ENCODE assay signal across 16 cellular contexts in the genomic region with DNA sequence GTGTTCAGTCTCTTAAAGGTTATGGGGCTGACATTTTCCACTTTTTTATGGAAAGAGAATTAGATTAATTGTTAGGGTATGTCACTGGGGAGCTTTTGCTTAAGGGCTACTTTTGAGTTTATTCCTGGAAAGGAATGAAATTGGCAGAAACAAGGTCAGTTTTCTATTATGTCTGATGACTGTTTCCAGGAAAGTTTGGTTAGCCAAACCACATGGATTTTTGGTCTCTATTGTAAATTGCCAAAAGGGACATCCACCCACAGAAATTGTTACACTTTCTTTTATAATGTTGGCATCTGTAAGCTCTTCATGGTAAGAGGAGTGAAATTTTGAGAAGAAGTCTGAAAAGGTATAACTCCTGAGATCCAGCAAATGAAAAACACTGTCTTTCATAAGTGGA.
DNase-seq lines count a peak whose midpoint lies in the region; ATAC-seq and TF ChIP-seq lines count a peak whose summit lies in the region.
"Had no signal": no experiment of that assay in that cellular context is flagged by ENCODE, and none has a peak within 500 bp of the region (broad histone marks: within the 10 kb centered on the region; RNA-seq: fewer than 3 reads in every experiment).

No MANE protein-coding gene starts in this region.

- no peak for TF ChIP-seq CTCF in PC-3 (conservative IDR thresholded peaks at IDR 0.05; ENCODE audit: low read depth, low read length)
- TF ChIP-seq CTCF in fibroblast of mammary gland (conservative IDR thresholded peaks at IDR 0.05; ENCODE audit: control insufficient read depth, insufficient read depth, low read depth, low read length), result no peak
- no peak for TF ChIP-seq CTCF in neural progenitor cell (IDR thresholded peaks at IDR 0.05)
- no peak for TF ChIP-seq CTCF in prostate gland (IDR thresholded peaks at IDR 0.05)

- no peaks in the 10 kb centered on the region for H3K27me3 Mint-ChIP-seq in neural progenitor cell (ENCODE audit: insufficient read depth, low read depth)
- H3K27me3 Mint-ChIP-seq: CD4-positive, alpha-beta T cell had no signal

- intact Hi-C loops in PC-3 (cut with micrococcal nuclease) (loop anchor here (5.0 to 10.0 kb wide), 2 partner anchors 108 to 350 kb away; no protein-coding TSS in a partner anchor), prostate gland (cut with DNase I) (no loop called here)

- H3K4me3 ChIP-seq in PC-3 (ENCODE audit: low read length) (no peak overlapping the region), fibroblast of mammary gland (ENCODE audit: control insufficient read depth, low read depth, low read length) (no peak overlapping the region), neural progenitor cell (no peak overlapping the region), H7 (ENCODE audit: insufficient read depth, low read depth, low read length) (no peak overlapping the region), prostate gland (no peak overlapping the region)
- H3K4me3 ChIP-seq: PC-9, SK-N-MC had no signal

- H3K27ac ChIP-seq in PC-3 (ENCODE audit: low read length) (no peak overlapping the region), neural progenitor cell (no peak overlapping the region), prostate gland (no peak overlapping the region)
- H3K27ac ChIP-seq: PC-9, SK-N-MC had no signal

- BruUV-seq in PC-3 (replicated peaks; lab: Mats Ljungman, UMichigan), result no TSS peak

- H3K4me1 ChIP-seq in PC-3 (ENCODE audit: insufficient read depth, low read length) (peaks cover 11% of the 10 kb centered on the region), neural progenitor cell (no peaks in the 10 kb centered on the region), prostate gland (replicated peaks) (no peaks in the 10 kb centered on the region)

- H3K9me3 ChIP-seq in PC-3 (ENCODE audit: low read length) (no peaks in the 10 kb centered on the region), neural progenitor cell (ENCODE audit: low read depth) (no peaks in the 10 kb centered on the region), prostate gland (no peaks in the 10 kb centered on the region)

- 0 out of 2 replicates have a peak, but pooled peaks cover 4% of the 10 kb centered on the region for H3K9me2 ChIP-seq in PC-3 (replicated peaks; ENCODE audit: low read length)

- H3K36me3 Mint-ChIP-seq in neural progenitor cell, result no peaks in the 10 kb centered on the region

- H3K4me3 Mint-ChIP-seq in neural progenitor cell, result no peak overlapping the region
- H3K4me3 Mint-ChIP-seq: CD4-positive, alpha-beta T cell had no signal

- CTCF ChIA-PET in PC-3 (lab: Charles Lee), result no interaction called here

- no peaks in the 10 kb centered on the region for H3K9me3 Mint-ChIP-seq in neural progenitor cell

- H3K27ac Mint-ChIP-seq in neural progenitor cell, result no peak overlapping the region
- H3K27ac Mint-ChIP-seq: CD4-positive, alpha-beta T cell had no signal

- H3K9ac ChIP-seq in PC-3 (ENCODE audit: low read length) (no peak overlapping the region), neural progenitor cell (no peak overlapping the region)

- peak overlapping the region; percentile 51; the same call in 1 of the 2 replicates for H2AFZ ChIP-seq in PC-3 (ENCODE audit: low read length)
- peak overlapping the region; percentile 40 for H2AFZ ChIP-seq in neural progenitor cell (replicated peaks)
- H2AFZ ChIP-seq: PC-9 had no signal

- no peak overlapping the region for H3K4me2 ChIP-seq in PC-3 (ENCODE audit: low read length)
- H3K4me2 ChIP-seq in neural progenitor cell, result no peak overlapping the region
- H3K4me2 ChIP-seq: PC-9 had no signal

- no peak for ATAC-seq in PC-3
- no peak for ATAC-seq in GM21717 (IDR thresholded peaks at IDR 0.05; ENCODE audit: unreplicated experiment)
- ATAC-seq: Right ventricle myocardium inferior had no signal

- H4K20me1 ChIP-seq in PC-3 (ENCODE audit: low read length) (no peaks in the 10 kb centered on the region), neural progenitor cell (ENCODE audit: low read depth) (no peaks in the 10 kb centered on the region)

- peaks cover 3% of the 10 kb centered on the region for H3K4me1 Mint-ChIP-seq in neural progenitor cell

- H3F3A ChIP-seq in PC-3 (ENCODE audit: low read length, unreplicated experiment), result no peaks in the 10 kb centered on the region
- no peaks in the 10 kb centered on the region for H3F3A ChIP-seq in neural progenitor cell (ENCODE audit: low read depth)

- H3K27me3 ChIP-seq in PC-3 (ENCODE audit: low read length), result no peaks in the 10 kb centered on the region
- H3K27me3 ChIP-seq in neural progenitor cell, result no peaks in the 10 kb centered on the region
- no peaks in the 10 kb centered on the region for H3K27me3 ChIP-seq in H7 (ENCODE audit: control insufficient read depth, insufficient read depth, low read length)
- H3K27me3 ChIP-seq in prostate gland (replicated peaks; ENCODE audit: insufficient read depth), result no peaks in the 10 kb centered on the region

- POLR2A ChIA-PET in PC-3 (lab: Charles Lee; ENCODE audit: unreplicated experiment), result interaction anchor here (0.6 kb wide), 1 partner anchor 18 kb away, joined by 5 read pairs; no protein-coding TSS in a partner anchor

- TF ChIP-seq POLR2A in prostate gland (IDR thresholded peaks at IDR 0.05), result no peak

- H3K36me3 ChIP-seq in PC-3 (ENCODE audit: low read depth, low read length) (no peaks in the 10 kb centered on the region), neural progenitor cell (no peaks in the 10 kb centered on the region), H7 (replicated peaks; ENCODE audit: control insufficient read depth, insufficient read depth, low read length) (no peaks in the 10 kb centered on the region), prostate gland (no peaks in the 10 kb centered on the region)

- DNase-seq in AG20443 (ENCODE audit: low spot score) (peak; percentile 29), PC-3 (no peak), fibroblast of mammary gland (ENCODE audit: low read depth) (peak; percentile 8), neural progenitor cell (ENCODE audit: low spot score) (no peak), DMS53 treated with DMSO at 0.1 percent for 48 hours (lab: John Stamatoyannopoulos, UW; ENCODE audit: unreplicated experiment) (no peak), H7 (no peak), prostate gland (ENCODE audit: low spot score) (no peak)
- DNase-seq: AML-193; Calu3; CD4-positive, alpha-beta T cell; DND-41; NCI-H1048; PC-9 had no signal

- H3K79me2 ChIP-seq in PC-3 (ENCODE audit: low read length) (no peaks in the 10 kb centered on the region), neural progenitor cell (ENCODE audit: low read depth) (no peaks in the 10 kb centered on the region)

Comparison
In these comparisons a context has a peak if more than half of its experiments do, and no peak if none do; other contexts are left out.
1. DNase-seq: peak in AG20443 (single experiment) and fibroblast of mammary gland (single experiment); none in PC-3 (single experiment), neural progenitor cell (single experiment), DMS53 treated with DMSO at 0.1 percent for 48 hours (single experiment), H7 (single experiment) and prostate gland (single experiment).